ENCODE assay signal across 8 cellular contexts in genomic region chr6:131199568-131200272, GRCh38.
DNase-seq lines count a peak whose midpoint lies in the region; ATAC-seq, FAIRE-seq and TF ChIP-seq lines count a peak whose summit lies in the region.

No MANE protein-coding gene starts in this region.

- no peak overlapping the region; a peak in 1 of 4 replicates for H4K8ac ChIP-seq in IMR-90 (ENCODE audit: low read depth in 2 of 2, low read length in 2 of 2)

- H2BK15ac ChIP-seq in IMR-90 (ENCODE audit: low read depth, low read length) = no peak overlapping the region

- dilution Hi-C loops in IMR-90 (cut with HindIII; ENCODE audit: low sequenced_read_pairs, unreplicated experiment) = no loop called here
- dilution Hi-C loops in keratinocyte (cut with MboI; ENCODE audit: extremely low pct_ligation_motif_present, low sequenced_read_pairs) = no loop called here

- H3K56ac ChIP-seq in IMR-90 (ENCODE audit: extremely low read depth, insufficient read depth, low read length) = no peak overlapping the region

- H2AFZ ChIP-seq in IMR-90 (replicated peaks; ENCODE audit: low read length, poor library complexity) = peak overlapping the region; percentile 40
- no peak overlapping the region for H2AFZ ChIP-seq in keratinocyte (ENCODE audit: control insufficient read depth, low read length)

- no TSS peak for BruUV-seq in IMR-90 (replicated peaks; lab: Mats Ljungman, UMichigan)

- H3K9me3 ChIP-seq in IMR-90 (ENCODE audit: control insufficient read depth, insufficient read depth, low read length) (no peaks in the 10 kb centered on the region), adrenal gland (replicated peaks in 1 of 3) (no peaks in the 10 kb centered on the region), keratinocyte (ENCODE audit: control insufficient read depth, low read depth, low read length) (no peaks in the 10 kb centered on the region)

- H3K27me3 ChIP-seq in IMR-90 (ENCODE audit: control insufficient read depth, insufficient read depth, low read length) (no peaks in the 10 kb centered on the region), adrenal gland (no peaks in the 10 kb centered on the region), keratinocyte (ENCODE audit: control insufficient read depth, extremely low read depth, insufficient read depth, low read length) (no peaks in the 10 kb centered on the region)

- in situ Hi-C loops in IMR-90 (cut with MboI; ENCODE audit: low sequenced_read_pairs) = no loop called here

- CTCF ChIA-PET in IMR-90 (lab: Yijun Ruan, JAX) = interaction anchor here (0.5 to 1.2 kb wide), 2 partner anchors 326 to 335 kb away, joined by 3 read pairs; no protein-coding TSS in a partner anchor

- no peak for FAIRE-seq in keratinocyte (lab: Jason Lieb, UNC)

- H3K36me3 ChIP-seq in IMR-90 (ENCODE audit: control insufficient read depth, insufficient read depth, low read length) (peaks cover 2% of the 10 kb centered on the region; the same call in 1 of the 2 replicates), adrenal gland (replicated peaks in 1 of 2) (no peaks in the 10 kb centered on the region), keratinocyte (ENCODE audit: control insufficient read depth in 2 of 2, extremely low read depth in 1 of 2, insufficient read depth in 2 of 2, low read length in 2 of 2) (no peaks in the 10 kb centered on the region)

- H3K9me1 ChIP-seq in IMR-90 (ENCODE audit: insufficient read depth, low read length) (peaks cover 7% of the 10 kb centered on the region), keratinocyte (ENCODE audit: control insufficient read depth, extremely low read depth, insufficient read depth, low read length) (no peaks in the 10 kb centered on the region)

- H2BK20ac ChIP-seq in IMR-90 (ENCODE audit: low read depth, low read length) = no peak overlapping the region

- H2BK5ac ChIP-seq in IMR-90 (ENCODE audit: low read depth, low read length, poor library complexity, severe bottlenecking) = no peak overlapping the region

- no peak overlapping the region for H3K18ac ChIP-seq in IMR-90 (ENCODE audit: low read depth, low read length)

- POLR2A ChIA-PET in IMR-90 (lab: Charles Lee; ENCODE audit: unreplicated experiment) = no interaction called here

- no peaks in the 10 kb centered on the region for H4K20me1 ChIP-seq in IMR-90 (ENCODE audit: insufficient read depth, low read length)
- no peaks in the 10 kb centered on the region for H4K20me1 ChIP-seq in keratinocyte (ENCODE audit: control insufficient read depth, extremely low read depth, insufficient read depth, low read length)

- no peak overlapping the region for H3K4ac ChIP-seq in IMR-90 (ENCODE audit: low read depth, low read length)

- H3K14ac ChIP-seq in IMR-90 (replicated peaks; ENCODE audit: low read depth, low read length) = no peak overlapping the region

- H3K9ac ChIP-seq in IMR-90 (ENCODE audit: low read depth, low read length) = no peak overlapping the region
- H3K9ac ChIP-seq in keratinocyte (ENCODE audit: control insufficient read depth, extremely low read depth, insufficient read depth, low read length) = no peak overlapping the region

- ATAC-seq in GM21529 (IDR thresholded peaks at IDR 0.05; ENCODE audit: unreplicated experiment) (peak; percentile 100), IMR-90 (ENCODE audit: low read depth) (peak; percentile 77)

- no peak overlapping the region for H4K5ac ChIP-seq in IMR-90 (ENCODE audit: low read depth, low read length)

- H3K4me1 ChIP-seq in IMR-90 (ENCODE audit: control insufficient read depth, insufficient read depth, low read length) (no peaks in the 10 kb centered on the region), adrenal gland (replicated peaks in 1 of 2) (no peaks in the 10 kb centered on the region), keratinocyte (ENCODE audit: control insufficient read depth, extremely low read depth, insufficient read depth, low read length) (no peaks in the 10 kb centered on the region)

- TF ChIP-seq CTCF in IMR-90 (conservative IDR thresholded peaks at IDR 0.05; ENCODE audit: low read depth, low read length) (peak; percentile 48), adrenal gland (IDR thresholded peaks at IDR 0.05) (peak; percentile 27 to 77 (median 54)), keratinocyte (optimal IDR thresholded peaks at IDR 0.05 in 1 of 3, IDR thresholded peaks at IDR 0.05 in 1 of 3, conservative IDR thresholded peaks at IDR 0.05 in 1 of 3; ENCODE audit: extremely low read depth in 1 of 3, insufficient read depth in 2 of 3, low read length in 3 of 3) (peak; percentile 71 to 81 (median 78))

- no peaks in the 10 kb centered on the region for H3K79me1 ChIP-seq in IMR-90 (ENCODE audit: low read depth in 1 of 2, low read length in 2 of 2)

- H2BK120ac ChIP-seq in IMR-90 (ENCODE audit: low read depth, low read length) = no peak overlapping the region

- peak; percentile 52 for TF ChIP-seq RAD21 in IMR-90 (IDR thresholded peaks at IDR 0.05; ENCODE audit: low read length)

- H3K27ac ChIP-seq in IMR-90 (ENCODE audit: insufficient read depth, low read length) (no peak overlapping the region), adrenal gland (no peak overlapping the region), keratinocyte (ENCODE audit: control insufficient read depth, insufficient read depth, low read length) (no peak overlapping the region)

- WGBS in IMR-90 (ENCODE audit: extremely low coverage in 2 of 2, insufficient read length in 1 of 2), 2 experiments = 88% methylated on average over 4 of the region's 10 CpGs; no CpG with 5 or more reads in 1 of the 2 experiments
- WGBS in adrenal gland, 4 donors = 61 to 78% (median 64%) methylated on average over 10 of the region's 10 CpGs

- TF ChIP-seq POLR2A in IMR-90 (IDR thresholded peaks at IDR 0.05; ENCODE audit: low read depth, low read length) (no peak), adrenal gland (IDR thresholded peaks at IDR 0.05) (no peak)

- H3K4me2 ChIP-seq in IMR-90 (ENCODE audit: low read depth, low read length) (no peak overlapping the region), keratinocyte (ENCODE audit: control insufficient read depth, extremely low read depth, insufficient read depth, low read depth, low read length) (no peak overlapping the region)

- H3K4me3 ChIP-seq in IMR-90 (ENCODE audit: insufficient read depth, low read depth, low read length) = no peak overlapping the region
- H3K4me3 ChIP-seq in adrenal gland = no peak overlapping the region
- H3K4me3 ChIP-seq in keratinocyte (ENCODE audit: control insufficient read depth in 2 of 3, extremely low read depth in 1 of 3, insufficient read depth in 2 of 3, low read depth in 1 of 3, low read length in 3 of 3) = no peak overlapping the region

- H3K23ac ChIP-seq in IMR-90 (ENCODE audit: low read depth, low read length) = no peak overlapping the region

- no peaks in the 10 kb centered on the region for H3K79me2 ChIP-seq in keratinocyte (ENCODE audit: control insufficient read depth, insufficient read depth, low read length)

- H4K91ac ChIP-seq in IMR-90 (ENCODE audit: insufficient read depth, low read depth, low read length) = no peak overlapping the region

- intact Hi-C loops in IMR-90 (cut with micrococcal nuclease) (loop anchor here (1.0 to 5.0 kb wide), 2 partner anchors 313 to 335 kb away; no protein-coding TSS in a partner anchor), adrenal gland (cut with DNase I) (loop anchor here in 1 of 2 donors (10.0 kb wide), 1 partner anchor 335 kb away; no protein-coding TSS in a partner anchor)

- no peak overlapping the region for H2AK5ac ChIP-seq in IMR-90 (ENCODE audit: low read depth, low read length)

- H2AK9ac ChIP-seq in IMR-90 (replicated peaks; ENCODE audit: low read depth, low read length, poor library complexity) = peak overlapping the region; percentile 70

- peak; percentile 70 for DNase-seq in ELR (ENCODE audit: low read depth)
- DNase-seq in IMR-90 = peak; percentile 47
- peak; percentile 38 to 95 (median 63) for DNase-seq in T-helper 1 cell
- peak in 4 of 7 donors; percentile 23 to 75 (median 42) for DNase-seq in adrenal gland
- DNase-seq in keratinocyte (ENCODE audit: low read depth, low spot score) = peak; percentile 2
- peak in 2 of 3 donors; percentile 52 to 59 for DNase-seq in stimulated activated CD4-positive, alpha-beta T cell treated with anti-CD3 and anti-CD28 coated beads, TNF-alpha, amount 100 ng/mL, for 1 hour (ENCODE audit: low read depth in 3 of 3, low spot score in 1 of 3)
- DNase-seq in NCI-H446 (lab: John Stamatoyannopoulos, UW) = no peak

TF ChIP-seq in IMR-90, 13 proteins besides CTCF, POLR2A, EP300 and RAD21:
- peak; percentile 9; the same call in 1 of the 2 replicates for TF ChIP-seq CEBPB (IDR thresholded peaks at IDR 0.05; ENCODE audit: low read depth, low read length)
- no peak for TF ChIP-seq USF2 (IDR thresholded peaks at IDR 0.05; ENCODE audit: low read depth, low read length)
- TF ChIP-seq NFE2L2 (IDR thresholded peaks at IDR 0.05; ENCODE audit: low read depth, low read length) = no peak
- TF ChIP-seq RCOR1 (IDR thresholded peaks at IDR 0.05; ENCODE audit: insufficient replicate concordance, low read length) = no peak
- TF ChIP-seq SMC3 (IDR thresholded peaks at IDR 0.05; ENCODE audit: low read depth, low read length) = peak; percentile 37
TF ChIP-seq in IMR-90: peak in this region for 2.

Comparison
In these comparisons a context has a peak if more than half of its experiments do, and no peak if none do; other contexts are left out.
1. DNase-seq: peak in ELR (single experiment), IMR-90 (single experiment), T-helper 1 cell (5 of 5), adrenal gland (4 of 7), keratinocyte (single experiment) and stimulated activated CD4-positive, alpha-beta T cell treated with anti-CD3 and anti-CD28 coated beads, TNF-alpha, amount 100 ng/mL, for 1 hour (2 of 3); none in NCI-H446 (0 of 2).
2. Peak in every context shown above with its lines, with median percentiles within 50 percentile points of each other: CTCF ChIP-seq.